ENCODE assay signal across 1 cellular context in the genomic region with DNA sequence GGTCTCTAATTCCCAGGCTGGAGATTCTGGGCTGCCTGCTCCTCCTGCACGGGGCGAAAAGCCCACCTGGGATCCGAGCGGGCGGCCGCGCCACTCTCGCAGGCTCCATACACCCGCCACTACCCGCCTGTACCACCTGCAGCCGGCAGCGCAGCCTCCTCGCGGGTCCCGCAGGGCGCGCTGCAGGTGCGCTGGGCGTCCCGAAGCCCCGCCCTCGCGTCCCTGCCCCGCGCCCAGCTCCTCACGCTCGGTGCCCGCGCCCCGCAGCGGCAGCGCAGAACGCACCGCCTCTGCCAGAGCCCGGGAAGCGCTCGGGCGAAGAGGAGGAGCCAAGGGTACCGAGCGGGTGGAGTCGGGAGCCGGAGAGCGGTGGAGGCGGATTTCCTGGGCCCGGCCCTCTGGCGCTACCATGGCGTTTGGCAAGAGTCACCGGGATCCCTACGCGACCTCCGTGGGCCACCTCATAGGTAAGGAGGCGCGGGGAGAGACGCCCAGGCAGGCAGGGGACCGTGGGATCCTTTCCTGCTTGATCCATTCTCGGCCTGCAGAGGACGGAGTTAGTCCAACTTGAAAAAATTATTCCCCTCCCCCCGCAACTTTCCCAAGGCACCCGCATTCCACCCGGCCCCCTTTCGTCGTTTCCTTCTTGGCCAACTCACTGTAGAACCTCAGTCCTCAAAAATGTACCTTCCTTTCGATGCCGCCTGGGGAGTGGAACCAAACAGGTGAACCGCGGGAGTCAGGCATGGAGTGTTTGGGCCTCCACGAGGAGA.
A peak's percentile ranks its signal among the peaks of the same experiment; 100 is the strongest.
TF ChIP-seq lines count a peak whose summit lies in the region.

A gene with protein sequence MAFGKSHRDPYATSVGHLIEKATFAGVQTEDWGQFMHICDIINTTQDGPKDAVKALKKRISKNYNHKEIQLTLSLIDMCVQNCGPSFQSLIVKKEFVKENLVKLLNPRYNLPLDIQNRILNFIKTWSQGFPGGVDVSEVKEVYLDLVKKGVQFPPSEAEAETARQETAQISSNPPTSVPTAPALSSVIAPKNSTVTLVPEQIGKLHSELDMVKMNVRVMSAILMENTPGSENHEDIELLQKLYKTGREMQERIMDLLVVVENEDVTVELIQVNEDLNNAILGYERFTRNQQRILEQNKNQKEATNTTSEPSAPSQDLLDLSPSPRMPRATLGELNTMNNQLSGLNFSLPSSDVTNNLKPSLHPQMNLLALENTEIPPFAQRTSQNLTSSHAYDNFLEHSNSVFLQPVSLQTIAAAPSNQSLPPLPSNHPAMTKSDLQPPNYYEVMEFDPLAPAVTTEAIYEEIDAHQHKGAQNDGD (plus strand): TSS at position 396 of the 773 bp plus-strand sequence. CDS start 14 bp downstream, at position 410.

TF ChIP-seq in HEK293, 187 proteins besides CTCF, POLR2A, EP300 and RAD21 (continued from another document and continues in another):
- no peak for TF ChIP-seq ZNF513 (tag by site-specific recombination; IDR thresholded peaks at IDR 0.05)
- no peak for TF ChIP-seq ZNF585B (tag by site-specific recombination; IDR thresholded peaks at IDR 0.05)
- TF ChIP-seq, protein P1, sequence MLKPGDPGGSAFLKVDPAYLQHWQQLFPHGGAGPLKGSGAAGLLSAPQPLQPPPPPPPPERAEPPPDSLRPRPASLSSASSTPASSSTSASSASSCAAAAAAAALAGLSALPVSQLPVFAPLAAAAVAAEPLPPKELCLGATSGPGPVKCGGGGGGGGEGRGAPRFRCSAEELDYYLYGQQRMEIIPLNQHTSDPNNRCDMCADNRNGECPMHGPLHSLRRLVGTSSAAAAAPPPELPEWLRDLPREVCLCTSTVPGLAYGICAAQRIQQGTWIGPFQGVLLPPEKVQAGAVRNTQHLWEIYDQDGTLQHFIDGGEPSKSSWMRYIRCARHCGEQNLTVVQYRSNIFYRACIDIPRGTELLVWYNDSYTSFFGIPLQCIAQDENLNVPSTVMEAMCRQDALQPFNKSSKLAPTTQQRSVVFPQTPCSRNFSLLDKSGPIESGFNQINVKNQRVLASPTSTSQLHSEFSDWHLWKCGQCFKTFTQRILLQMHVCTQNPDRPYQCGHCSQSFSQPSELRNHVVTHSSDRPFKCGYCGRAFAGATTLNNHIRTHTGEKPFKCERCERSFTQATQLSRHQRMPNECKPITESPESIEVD (tag by site-specific recombination; IDR thresholded peaks at IDR 0.05) = no peak
- TF ChIP-seq MEIS1 (CRISPR knock-in tag; IDR thresholded peaks at IDR 0.05; ENCODE audit: borderline replicate concordance) = no peak
- TF ChIP-seq ZNF121 (tag by site-specific recombination; IDR thresholded peaks at IDR 0.05) = no peak
- TF ChIP-seq ZNF596 (tag by site-specific recombination; IDR thresholded peaks at IDR 0.05) = no peak
- no peak for TF ChIP-seq ZBTB1 (tag by site-specific recombination; IDR thresholded peaks at IDR 0.05)
- no peak for TF ChIP-seq ZNF10 (tag by site-specific recombination; IDR thresholded peaks at IDR 0.05)
- TF ChIP-seq ZNF324 (tag by site-specific recombination; IDR thresholded peaks at IDR 0.05) = 0 out of 2 replicates have a peak, but pooled peaks have one; percentile 23
- no peak for TF ChIP-seq ZNF692 (tag by site-specific recombination; IDR thresholded peaks at IDR 0.05)
- TF ChIP-seq, protein P2, sequence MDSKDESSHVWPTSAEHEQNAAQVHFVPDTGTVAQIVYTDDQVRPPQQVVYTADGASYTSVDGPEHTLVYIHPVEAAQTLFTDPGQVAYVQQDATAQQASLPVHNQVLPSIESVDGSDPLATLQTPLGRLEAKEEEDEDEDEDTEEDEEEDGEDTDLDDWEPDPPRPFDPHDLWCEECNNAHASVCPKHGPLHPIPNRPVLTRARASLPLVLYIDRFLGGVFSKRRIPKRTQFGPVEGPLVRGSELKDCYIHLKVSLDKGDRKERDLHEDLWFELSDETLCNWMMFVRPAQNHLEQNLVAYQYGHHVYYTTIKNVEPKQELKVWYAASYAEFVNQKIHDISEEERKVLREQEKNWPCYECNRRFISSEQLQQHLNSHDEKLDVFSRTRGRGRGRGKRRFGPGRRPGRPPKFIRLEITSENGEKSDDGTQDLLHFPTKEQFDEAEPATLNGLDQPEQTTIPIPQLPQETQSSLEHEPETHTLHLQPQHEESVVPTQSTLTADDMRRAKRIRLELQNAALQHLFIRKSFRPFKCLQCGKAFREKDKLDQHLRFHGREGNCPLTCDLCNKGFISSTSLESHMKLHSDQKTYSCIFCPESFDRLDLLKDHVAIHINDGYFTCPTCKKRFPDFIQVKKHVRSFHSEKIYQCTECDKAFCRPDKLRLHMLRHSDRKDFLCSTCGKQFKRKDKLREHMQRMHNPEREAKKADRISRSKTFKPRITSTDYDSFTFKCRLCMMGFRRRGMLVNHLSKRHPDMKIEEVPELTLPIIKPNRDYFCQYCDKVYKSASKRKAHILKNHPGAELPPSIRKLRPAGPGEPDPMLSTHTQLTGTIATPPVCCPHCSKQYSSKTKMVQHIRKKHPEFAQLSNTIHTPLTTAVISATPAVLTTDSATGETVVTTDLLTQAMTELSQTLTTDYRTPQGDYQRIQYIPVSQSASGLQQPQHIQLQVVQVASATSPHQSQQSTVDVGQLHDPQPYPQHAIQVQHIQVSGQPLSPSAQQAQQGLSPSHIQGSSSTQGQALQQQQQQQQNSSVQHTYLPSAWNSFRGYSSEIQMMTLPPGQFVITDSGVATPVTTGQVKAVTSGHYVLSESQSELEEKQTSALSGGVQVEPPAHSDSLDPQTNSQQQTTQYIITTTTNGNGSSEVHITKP (tag by site-specific recombination; IDR thresholded peaks at IDR 0.05) = peak; percentile 97
- TF ChIP-seq ZNF341 (tag by site-specific recombination; IDR thresholded peaks at IDR 0.05; ENCODE audit: low read depth) = peak; percentile 41; the same call in 1 of the 2 replicates
- TF ChIP-seq ZNF223 (tag by site-specific recombination; IDR thresholded peaks at IDR 0.05) = no peak
- TF ChIP-seq KLF7 (tag by site-specific recombination; IDR thresholded peaks at IDR 0.05; ENCODE audit: borderline replicate concordance) = no peak
- TF ChIP-seq ZBTB48 (tag by site-specific recombination; IDR thresholded peaks at IDR 0.05) = peak; percentile 47; the same call in 1 of the 2 replicates
- no peak for TF ChIP-seq ZNF473 (tag by site-specific recombination; IDR thresholded peaks at IDR 0.05)
- no peak for TF ChIP-seq ZNF175 (tag by site-specific recombination; IDR thresholded peaks at IDR 0.05)
- TF ChIP-seq ZNF311 (tag by site-specific recombination; IDR thresholded peaks at IDR 0.05; ENCODE audit: borderline replicate concordance) = no peak
- no peak for TF ChIP-seq REST (tag by site-specific recombination; IDR thresholded peaks at IDR 0.05)
- TF ChIP-seq GFI1B (tag by site-specific recombination; IDR thresholded peaks at IDR 0.05) = no peak
- TF ChIP-seq ZNF146 (tag by site-specific recombination; IDR thresholded peaks at IDR 0.05) = no peak
- TF ChIP-seq ZNF501 (tag by site-specific recombination; IDR thresholded peaks at IDR 0.05) = peak; percentile 62
- TF ChIP-seq ZFP3 (tag by site-specific recombination; IDR thresholded peaks at IDR 0.05; ENCODE audit: low read depth) = no peak
- TF ChIP-seq ZNF169 (tag by site-specific recombination; IDR thresholded peaks at IDR 0.05) = no peak
- TF ChIP-seq EGR2 (tag by site-specific recombination; IDR thresholded peaks at IDR 0.05; ENCODE audit: low read depth) = peak; percentile 39; the same call in 1 of the 2 replicates
- no peak for TF ChIP-seq ZSCAN23 (tag by site-specific recombination; IDR thresholded peaks at IDR 0.05)
- no peak for TF ChIP-seq ZNF747 (tag by site-specific recombination; IDR thresholded peaks at IDR 0.05)
- TF ChIP-seq ZNF629 (tag by site-specific recombination; IDR thresholded peaks at IDR 0.05) = no peak
- TF ChIP-seq ZNF157 (tag by site-specific recombination; IDR thresholded peaks at IDR 0.05) = no peak
- no peak for TF ChIP-seq ZNF112 (tag by site-specific recombination; IDR thresholded peaks at IDR 0.05)
- no peak for TF ChIP-seq KLF16 (tag by site-specific recombination; IDR thresholded peaks at IDR 0.05)
- no peak for TF ChIP-seq ZNF518A (tag by site-specific recombination; conservative IDR thresholded peaks at IDR 0.05; ENCODE audit: low read depth)
- TF ChIP-seq BCL6B (tag by site-specific recombination; IDR thresholded peaks at IDR 0.05) = no peak
- peak; percentile 67; the same call in 1 of the 2 replicates for TF ChIP-seq ZNF335 (tag by site-specific recombination; conservative IDR thresholded peaks at IDR 0.05)
- TF ChIP-seq TRIM28 (IDR thresholded peaks at IDR 0.05; ENCODE audit: borderline replicate concordance, low read length) = no peak
- peak; percentile 36; the same call in 1 of the 2 replicates for TF ChIP-seq GLIS2 (tag by site-specific recombination; IDR thresholded peaks at IDR 0.05)
